Comparison of ENCODE assay signal across 10 cellular contexts in the genomic region with DNA sequence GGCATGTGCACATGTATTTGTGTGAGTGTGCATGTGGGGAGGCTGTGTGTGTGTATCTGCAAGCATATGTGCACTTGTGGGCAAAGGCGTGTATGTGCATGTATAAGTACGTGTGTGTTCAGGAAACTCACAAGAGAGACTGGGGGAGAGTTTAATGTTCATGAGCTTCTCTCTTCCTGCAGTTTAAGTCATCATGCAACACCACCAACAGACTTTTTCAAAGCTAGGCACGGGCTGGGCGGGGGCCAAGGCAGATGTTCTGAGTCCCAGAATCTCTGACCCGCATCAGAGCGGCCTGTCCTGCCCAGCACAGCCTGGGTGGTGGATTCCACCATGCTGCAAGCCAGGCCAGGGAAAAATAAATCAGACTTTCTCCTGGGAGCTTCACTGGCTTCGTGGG.
A peak's percentile ranks its signal among the peaks of the same experiment; 100 is the strongest.
DNase-seq lines count a peak whose midpoint lies in the region; ATAC-seq and TF ChIP-seq lines count a peak whose summit lies in the region.
"Had no signal": no experiment of that assay in that cellular context is flagged by ENCODE, and none has a peak within 500 bp of the region (broad histone marks: within the 10 kb centered on the region; RNA-seq: fewer than 3 reads in every experiment).

No MANE protein-coding gene starts in this region.

- ATAC-seq in CD8-positive, alpha-beta T cell = peak; percentile 9
- no peak for ATAC-seq in T-helper 17 cell
- ATAC-seq in GM18873 (IDR thresholded peaks at IDR 0.05; ENCODE audit: low FRiP score, unreplicated experiment) = no peak
- no peak for ATAC-seq in GM19397 (IDR thresholded peaks at IDR 0.05; ENCODE audit: unreplicated experiment)

- peaks cover 66% of the 10 kb centered on the region for H3K4me1 Mint-ChIP-seq in CD8-positive, alpha-beta T cell (ENCODE audit: low read depth)
- H3K4me1 Mint-ChIP-seq in T-helper 17 cell = peaks cover 39% of the 10 kb centered on the region

- 60% methylated on average over 6 of the region's 7 CpGs for WGBS in esophagus muscularis mucosa
- WGBS in ovary, 3 donors = 42 to 51% (median 44%) methylated on average over 7 of the region's 7 CpGs

- no peaks in the 10 kb centered on the region for H3K36me3 ChIP-seq in CD8-positive, alpha-beta T cell (ENCODE audit: insufficient read depth, low read length)
- H3K36me3 ChIP-seq in esophagus muscularis mucosa (no peaks in the 10 kb centered on the region), ovary (no peaks in the 10 kb centered on the region)

- H3K27me3 ChIP-seq in CD8-positive, alpha-beta T cell (ENCODE audit: insufficient read depth, low read length) = no peaks in the 10 kb centered on the region
- H3K27me3 ChIP-seq in esophagus muscularis mucosa (no peaks in the 10 kb centered on the region), ovary (no peaks in the 10 kb centered on the region)

- H3K27me3 Mint-ChIP-seq in CD8-positive, alpha-beta T cell (ENCODE audit: low read depth) = no peaks in the 10 kb centered on the region
- H3K27me3 Mint-ChIP-seq in T-helper 17 cell = no peaks in the 10 kb centered on the region

- peak overlapping the region; percentile 95 for H3K27ac Mint-ChIP-seq in CD8-positive, alpha-beta T cell
- peak overlapping the region; percentile 94 for H3K27ac Mint-ChIP-seq in T-helper 17 cell
- H3K27ac Mint-ChIP-seq: nephron progenitor cell had no signal

- H3K9me3 ChIP-seq in CD8-positive, alpha-beta T cell (ENCODE audit: low read length) = no peaks in the 10 kb centered on the region
- H3K9me3 ChIP-seq in T-helper 17 cell (ENCODE audit: control insufficient read depth, low read length, poor library complexity, severe bottlenecking) = no peaks in the 10 kb centered on the region
- no peaks in the 10 kb centered on the region for H3K9me3 ChIP-seq in esophagus muscularis mucosa
- no peaks in the 10 kb centered on the region for H3K9me3 ChIP-seq in ovary

- DNase-seq in CD8-positive, alpha-beta T cell = peak in 2 of 7 experiments; percentile 38 to 55
- DNase-seq in T-helper 17 cell (no peak), esophagus muscularis mucosa (ENCODE audit: extremely low spot score) (no peak), ovary (peak in 2 of 5 donors; percentile 57 to 70), occipital lobe (lab: John Stamatoyannopoulos, UW) (no peak), hippocampal formation (lab: John Stamatoyannopoulos, UW) (no peak)
- DNase-seq: Karpas-422 had no signal

- H3K36me3 Mint-ChIP-seq in CD8-positive, alpha-beta T cell = no peaks in the 10 kb centered on the region
- H3K36me3 Mint-ChIP-seq in T-helper 17 cell (ENCODE audit: low read depth) = no peaks in the 10 kb centered on the region

- TF ChIP-seq CTCF in CD8-positive, alpha-beta T cell (IDR thresholded peaks at IDR 0.05) = no peak
- no peak for TF ChIP-seq CTCF in esophagus muscularis mucosa (IDR thresholded peaks at IDR 0.05)
- TF ChIP-seq CTCF in ovary (IDR thresholded peaks at IDR 0.05) = no peak

- peak overlapping the region; percentile 71 for H3K27ac ChIP-seq in CD8-positive, alpha-beta T cell (ENCODE audit: low read depth, low read length)
- H3K27ac ChIP-seq in esophagus muscularis mucosa (replicated peaks in 1 of 4) (peak overlapping the region; percentile 22 to 77 (median 60)), ovary (peak overlapping the region; percentile 20 to 27)

- intact Hi-C loops in CD8-positive, alpha-beta T cell (cut with DNase I, micrococcal nuclease) = loop anchor here (1.0 to 2.0 kb wide), 6 partner anchors 32 to 164 kb away; a partner anchor contains a TSS
- intact Hi-C loops in esophagus muscularis mucosa (cut with DNase I) = no loop called here
- intact Hi-C loops in ovary (cut with DNase I) = no loop called here

- H3K4me3 Mint-ChIP-seq in CD8-positive, alpha-beta T cell = peak overlapping the region; percentile 90
- peak overlapping the region; percentile 92 for H3K4me3 Mint-ChIP-seq in T-helper 17 cell

- H3K4me3 ChIP-seq in CD8-positive, alpha-beta T cell (ENCODE audit: low read depth, low read length) = peak overlapping the region; percentile 66
- H3K4me3 ChIP-seq in esophagus muscularis mucosa (peak overlapping the region in 3 of 4 donors; percentile 3 to 10 (median 7)), ovary (no peak overlapping the region)

- TF ChIP-seq EP300 in esophagus muscularis mucosa (IDR thresholded peaks at IDR 0.05) (no peak), ovary (IDR thresholded peaks at IDR 0.05) (no peak)

- H3K9me3 Mint-ChIP-seq in CD8-positive, alpha-beta T cell = no peaks in the 10 kb centered on the region
- H3K9me3 Mint-ChIP-seq: nephron progenitor cell had no signal

- CTCF ChIA-PET in CD8-positive, alpha-beta T cell (lab: Charles Lee) = interaction anchor here (0.8 to 3.0 kb wide), 22 partner anchors 9 to 163 kb away, joined by 3 to 38 read pairs (median 4); a partner anchor contains a TSS

- POLR2A ChIA-PET in CD8-positive, alpha-beta T cell (lab: Charles Lee) = interaction anchor here (0.6 to 2.8 kb wide), 20 partner anchors 9 to 306 kb away, joined by 3 to 31 read pairs (median 4); a partner anchor contains a TSS

- H3K4me1 ChIP-seq in CD8-positive, alpha-beta T cell (ENCODE audit: insufficient read depth, low read length) = peaks cover 54% of the 10 kb centered on the region
- H3K4me1 ChIP-seq in esophagus muscularis mucosa (peaks cover 57 to 85% (median 73%) of the 10 kb centered on the region in 4 donors), ovary (ENCODE audit: insufficient read depth) (peaks cover 36% of the 10 kb centered on the region)

- TF ChIP-seq POLR2A in esophagus muscularis mucosa (IDR thresholded peaks at IDR 0.05; ENCODE audit: low read depth) (no peak), ovary (IDR thresholded peaks at IDR 0.05) (no peak)

Comparison
In these comparisons a context has a peak if more than half of its experiments do, and no peak if none do; other contexts are left out.
1. intact Hi-C loops: an anchor here in CD8-positive, alpha-beta T cell (1.0 to 2.0 kb wide); none called in esophagus muscularis mucosa and ovary.